ENCODE assay signal across 1 cellular context in the genomic region with DNA sequence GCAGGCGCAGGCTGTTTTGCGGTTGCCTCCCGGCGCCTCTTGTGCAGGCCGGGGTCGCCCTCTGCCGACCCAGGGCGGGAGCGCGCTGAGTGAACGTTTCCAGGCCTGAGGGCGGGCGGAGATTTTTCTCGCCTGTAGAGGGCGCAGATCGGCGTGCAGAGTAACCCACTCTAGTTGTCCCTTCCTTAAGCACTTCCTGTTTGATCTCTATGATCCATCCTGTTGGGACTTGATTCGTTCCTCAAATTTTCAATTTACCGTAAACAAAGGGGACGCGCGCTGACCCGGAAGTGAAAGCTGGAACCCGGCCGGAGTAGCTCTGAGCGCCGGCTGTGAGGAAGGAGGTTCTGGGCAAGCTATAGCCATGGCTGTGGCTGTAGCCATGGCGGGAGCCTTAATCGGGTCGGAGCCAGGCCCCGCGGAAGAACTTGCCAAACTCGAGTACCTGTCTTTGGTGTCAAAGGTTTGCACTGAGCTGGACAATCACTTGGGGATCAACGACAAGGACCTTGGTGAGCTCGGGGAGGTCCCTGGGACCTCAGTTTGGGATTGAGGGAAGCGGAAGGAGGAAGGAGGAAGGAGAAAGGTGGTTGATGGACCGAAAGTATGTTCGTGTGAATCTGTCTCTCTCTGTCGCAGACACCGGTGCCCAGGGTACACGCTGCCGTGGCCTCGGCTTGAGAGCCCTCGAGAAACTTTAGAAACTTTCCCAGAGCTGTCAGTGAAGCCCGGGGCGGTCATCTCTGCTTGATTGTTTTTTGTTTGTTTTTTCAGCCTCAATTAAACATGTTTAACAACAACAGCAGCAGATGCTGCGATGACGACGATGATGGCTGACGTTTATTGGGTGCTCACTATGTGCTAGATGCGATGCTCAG.
TF ChIP-seq lines count a peak whose summit lies in the region.

TSS of gene DHX8 (plus strand) at position 302 of the 878 bp plus-strand sequence. CDS start at position 365, 63 bp downstream.

TF ChIP-seq in K562, 482 proteins besides CTCF, POLR2A, EP300 and RAD21 (continued from another document):
- TF ChIP-seq, protein P1, sequence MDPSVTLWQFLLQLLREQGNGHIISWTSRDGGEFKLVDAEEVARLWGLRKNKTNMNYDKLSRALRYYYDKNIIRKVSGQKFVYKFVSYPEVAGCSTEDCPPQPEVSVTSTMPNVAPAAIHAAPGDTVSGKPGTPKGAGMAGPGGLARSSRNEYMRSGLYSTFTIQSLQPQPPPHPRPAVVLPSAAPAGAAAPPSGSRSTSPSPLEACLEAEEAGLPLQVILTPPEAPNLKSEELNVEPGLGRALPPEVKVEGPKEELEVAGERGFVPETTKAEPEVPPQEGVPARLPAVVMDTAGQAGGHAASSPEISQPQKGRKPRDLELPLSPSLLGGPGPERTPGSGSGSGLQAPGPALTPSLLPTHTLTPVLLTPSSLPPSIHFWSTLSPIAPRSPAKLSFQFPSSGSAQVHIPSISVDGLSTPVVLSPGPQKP (CRISPR knock-in tag; IDR thresholded peaks at IDR 0.05): no peak
- TF ChIP-seq, protein P2, sequence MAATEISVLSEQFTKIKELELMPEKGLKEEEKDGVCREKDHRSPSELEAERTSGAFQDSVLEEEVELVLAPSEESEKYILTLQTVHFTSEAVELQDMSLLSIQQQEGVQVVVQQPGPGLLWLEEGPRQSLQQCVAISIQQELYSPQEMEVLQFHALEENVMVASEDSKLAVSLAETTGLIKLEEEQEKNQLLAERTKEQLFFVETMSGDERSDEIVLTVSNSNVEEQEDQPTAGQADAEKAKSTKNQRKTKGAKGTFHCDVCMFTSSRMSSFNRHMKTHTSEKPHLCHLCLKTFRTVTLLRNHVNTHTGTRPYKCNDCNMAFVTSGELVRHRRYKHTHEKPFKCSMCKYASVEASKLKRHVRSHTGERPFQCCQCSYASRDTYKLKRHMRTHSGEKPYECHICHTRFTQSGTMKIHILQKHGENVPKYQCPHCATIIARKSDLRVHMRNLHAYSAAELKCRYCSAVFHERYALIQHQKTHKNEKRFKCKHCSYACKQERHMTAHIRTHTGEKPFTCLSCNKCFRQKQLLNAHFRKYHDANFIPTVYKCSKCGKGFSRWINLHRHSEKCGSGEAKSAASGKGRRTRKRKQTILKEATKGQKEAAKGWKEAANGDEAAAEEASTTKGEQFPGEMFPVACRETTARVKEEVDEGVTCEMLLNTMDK (IDR thresholded peaks at IDR 0.05; ENCODE audit: borderline replicate concordance, insufficient read depth, low read depth, low read length, poor library complexity, severe bottlenecking): peak; percentile 97
- TF ChIP-seq, protein P3, sequence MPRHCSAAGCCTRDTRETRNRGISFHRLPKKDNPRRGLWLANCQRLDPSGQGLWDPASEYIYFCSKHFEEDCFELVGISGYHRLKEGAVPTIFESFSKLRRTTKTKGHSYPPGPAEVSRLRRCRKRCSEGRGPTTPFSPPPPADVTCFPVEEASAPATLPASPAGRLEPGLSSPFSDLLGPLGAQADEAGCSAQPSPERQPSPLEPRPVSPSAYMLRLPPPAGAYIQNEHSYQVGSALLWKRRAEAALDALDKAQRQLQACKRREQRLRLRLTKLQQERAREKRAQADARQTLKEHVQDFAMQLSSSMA (CRISPR knock-in tag; IDR thresholded peaks at IDR 0.05): no peak
- no peak for TF ChIP-seq TCFL5 (CRISPR knock-in tag; conservative IDR thresholded peaks at IDR 0.05)
- TF ChIP-seq NCOA2 (IDR thresholded peaks at IDR 0.05; ENCODE audit: partially characterized antibody in 2 of 2): no peak
- peak; percentile 93 for TF ChIP-seq ZBTB33 (CRISPR knock-in tag; IDR thresholded peaks at IDR 0.05)
- TF ChIP-seq RBM39 (optimal IDR thresholded peaks at IDR 0.05; ENCODE audit: low read depth, low read length): no peak
- TF ChIP-seq MEF2A (IDR thresholded peaks at IDR 0.05; ENCODE audit: control insufficient read depth, low read depth, low read length): 0 out of 2 replicates have a peak, but pooled peaks have one; percentile 64
- TF ChIP-seq PHF20 (IDR thresholded peaks at IDR 0.05; ENCODE audit: partially characterized antibody): peak; percentile 92
- peak; percentile 69; the same call in 1 of the 2 replicates for TF ChIP-seq CTBP1 (IDR thresholded peaks at IDR 0.05; ENCODE audit: borderline replicate concordance)
- TF ChIP-seq SNIP1 (IDR thresholded peaks at IDR 0.05; ENCODE audit: low read depth): peak; percentile 97
- TF ChIP-seq ZNF764 (CRISPR knock-in tag; IDR thresholded peaks at IDR 0.05; ENCODE audit: low read depth): no peak
- TF ChIP-seq, protein P4, sequence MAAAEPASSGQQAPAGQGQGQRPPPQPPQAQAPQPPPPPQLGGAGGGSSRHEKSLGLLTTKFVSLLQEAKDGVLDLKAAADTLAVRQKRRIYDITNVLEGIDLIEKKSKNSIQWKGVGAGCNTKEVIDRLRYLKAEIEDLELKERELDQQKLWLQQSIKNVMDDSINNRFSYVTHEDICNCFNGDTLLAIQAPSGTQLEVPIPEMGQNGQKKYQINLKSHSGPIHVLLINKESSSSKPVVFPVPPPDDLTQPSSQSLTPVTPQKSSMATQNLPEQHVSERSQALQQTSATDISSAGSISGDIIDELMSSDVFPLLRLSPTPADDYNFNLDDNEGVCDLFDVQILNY (CRISPR knock-in tag; IDR thresholded peaks at IDR 0.05): 0 out of 2 replicates have a peak, but pooled peaks have one; percentile 66
- no peak for TF ChIP-seq ZNF121 (CRISPR knock-in tag; conservative IDR thresholded peaks at IDR 0.05)
- TF ChIP-seq ILK (tag; IDR thresholded peaks at IDR 0.05; ENCODE audit: borderline replicate concordance, low read depth): no peak
- TF ChIP-seq KDM4B (IDR thresholded peaks at IDR 0.05; ENCODE audit: borderline replicate concordance in 2 of 2, low read depth in 1 of 2): peak in 1 of 2 experiments; percentile 67; a peak in 1 of 4 replicates
- TF ChIP-seq CREBBP (IDR thresholded peaks at IDR 0.05; ENCODE audit: low read depth, low read length): no peak
- TF ChIP-seq, protein P5, sequence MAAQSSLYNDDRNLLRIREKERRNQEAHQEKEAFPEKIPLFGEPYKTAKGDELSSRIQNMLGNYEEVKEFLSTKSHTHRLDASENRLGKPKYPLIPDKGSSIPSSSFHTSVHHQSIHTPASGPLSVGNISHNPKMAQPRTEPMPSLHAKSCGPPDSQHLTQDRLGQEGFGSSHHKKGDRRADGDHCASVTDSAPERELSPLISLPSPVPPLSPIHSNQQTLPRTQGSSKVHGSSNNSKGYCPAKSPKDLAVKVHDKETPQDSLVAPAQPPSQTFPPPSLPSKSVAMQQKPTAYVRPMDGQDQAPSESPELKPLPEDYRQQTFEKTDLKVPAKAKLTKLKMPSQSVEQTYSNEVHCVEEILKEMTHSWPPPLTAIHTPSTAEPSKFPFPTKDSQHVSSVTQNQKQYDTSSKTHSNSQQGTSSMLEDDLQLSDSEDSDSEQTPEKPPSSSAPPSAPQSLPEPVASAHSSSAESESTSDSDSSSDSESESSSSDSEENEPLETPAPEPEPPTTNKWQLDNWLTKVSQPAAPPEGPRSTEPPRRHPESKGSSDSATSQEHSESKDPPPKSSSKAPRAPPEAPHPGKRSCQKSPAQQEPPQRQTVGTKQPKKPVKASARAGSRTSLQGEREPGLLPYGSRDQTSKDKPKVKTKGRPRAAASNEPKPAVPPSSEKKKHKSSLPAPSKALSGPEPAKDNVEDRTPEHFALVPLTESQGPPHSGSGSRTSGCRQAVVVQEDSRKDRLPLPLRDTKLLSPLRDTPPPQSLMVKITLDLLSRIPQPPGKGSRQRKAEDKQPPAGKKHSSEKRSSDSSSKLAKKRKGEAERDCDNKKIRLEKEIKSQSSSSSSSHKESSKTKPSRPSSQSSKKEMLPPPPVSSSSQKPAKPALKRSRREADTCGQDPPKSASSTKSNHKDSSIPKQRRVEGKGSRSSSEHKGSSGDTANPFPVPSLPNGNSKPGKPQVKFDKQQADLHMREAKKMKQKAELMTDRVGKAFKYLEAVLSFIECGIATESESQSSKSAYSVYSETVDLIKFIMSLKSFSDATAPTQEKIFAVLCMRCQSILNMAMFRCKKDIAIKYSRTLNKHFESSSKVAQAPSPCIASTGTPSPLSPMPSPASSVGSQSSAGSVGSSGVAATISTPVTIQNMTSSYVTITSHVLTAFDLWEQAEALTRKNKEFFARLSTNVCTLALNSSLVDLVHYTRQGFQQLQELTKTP (IDR thresholded peaks at IDR 0.05; ENCODE audit: low read depth in 1 of 2, partially characterized antibody in 2 of 2): peak; percentile 63 to 79
- TF ChIP-seq HMGN3 (IDR thresholded peaks at IDR 0.05; ENCODE audit: borderline replicate concordance, extremely low read depth, insufficient read length, low read depth, low read length): no peak
- no peak for TF ChIP-seq ZNF699 (CRISPR knock-in tag; IDR thresholded peaks at IDR 0.05; ENCODE audit: insufficient replicate concordance)
- TF ChIP-seq ZZZ3 (IDR thresholded peaks at IDR 0.05): peak; percentile 83; the same call in 1 of the 2 replicates
- no peak for TF ChIP-seq HDAC8 (tag; IDR thresholded peaks at IDR 0.05)
- TF ChIP-seq, protein P6, sequence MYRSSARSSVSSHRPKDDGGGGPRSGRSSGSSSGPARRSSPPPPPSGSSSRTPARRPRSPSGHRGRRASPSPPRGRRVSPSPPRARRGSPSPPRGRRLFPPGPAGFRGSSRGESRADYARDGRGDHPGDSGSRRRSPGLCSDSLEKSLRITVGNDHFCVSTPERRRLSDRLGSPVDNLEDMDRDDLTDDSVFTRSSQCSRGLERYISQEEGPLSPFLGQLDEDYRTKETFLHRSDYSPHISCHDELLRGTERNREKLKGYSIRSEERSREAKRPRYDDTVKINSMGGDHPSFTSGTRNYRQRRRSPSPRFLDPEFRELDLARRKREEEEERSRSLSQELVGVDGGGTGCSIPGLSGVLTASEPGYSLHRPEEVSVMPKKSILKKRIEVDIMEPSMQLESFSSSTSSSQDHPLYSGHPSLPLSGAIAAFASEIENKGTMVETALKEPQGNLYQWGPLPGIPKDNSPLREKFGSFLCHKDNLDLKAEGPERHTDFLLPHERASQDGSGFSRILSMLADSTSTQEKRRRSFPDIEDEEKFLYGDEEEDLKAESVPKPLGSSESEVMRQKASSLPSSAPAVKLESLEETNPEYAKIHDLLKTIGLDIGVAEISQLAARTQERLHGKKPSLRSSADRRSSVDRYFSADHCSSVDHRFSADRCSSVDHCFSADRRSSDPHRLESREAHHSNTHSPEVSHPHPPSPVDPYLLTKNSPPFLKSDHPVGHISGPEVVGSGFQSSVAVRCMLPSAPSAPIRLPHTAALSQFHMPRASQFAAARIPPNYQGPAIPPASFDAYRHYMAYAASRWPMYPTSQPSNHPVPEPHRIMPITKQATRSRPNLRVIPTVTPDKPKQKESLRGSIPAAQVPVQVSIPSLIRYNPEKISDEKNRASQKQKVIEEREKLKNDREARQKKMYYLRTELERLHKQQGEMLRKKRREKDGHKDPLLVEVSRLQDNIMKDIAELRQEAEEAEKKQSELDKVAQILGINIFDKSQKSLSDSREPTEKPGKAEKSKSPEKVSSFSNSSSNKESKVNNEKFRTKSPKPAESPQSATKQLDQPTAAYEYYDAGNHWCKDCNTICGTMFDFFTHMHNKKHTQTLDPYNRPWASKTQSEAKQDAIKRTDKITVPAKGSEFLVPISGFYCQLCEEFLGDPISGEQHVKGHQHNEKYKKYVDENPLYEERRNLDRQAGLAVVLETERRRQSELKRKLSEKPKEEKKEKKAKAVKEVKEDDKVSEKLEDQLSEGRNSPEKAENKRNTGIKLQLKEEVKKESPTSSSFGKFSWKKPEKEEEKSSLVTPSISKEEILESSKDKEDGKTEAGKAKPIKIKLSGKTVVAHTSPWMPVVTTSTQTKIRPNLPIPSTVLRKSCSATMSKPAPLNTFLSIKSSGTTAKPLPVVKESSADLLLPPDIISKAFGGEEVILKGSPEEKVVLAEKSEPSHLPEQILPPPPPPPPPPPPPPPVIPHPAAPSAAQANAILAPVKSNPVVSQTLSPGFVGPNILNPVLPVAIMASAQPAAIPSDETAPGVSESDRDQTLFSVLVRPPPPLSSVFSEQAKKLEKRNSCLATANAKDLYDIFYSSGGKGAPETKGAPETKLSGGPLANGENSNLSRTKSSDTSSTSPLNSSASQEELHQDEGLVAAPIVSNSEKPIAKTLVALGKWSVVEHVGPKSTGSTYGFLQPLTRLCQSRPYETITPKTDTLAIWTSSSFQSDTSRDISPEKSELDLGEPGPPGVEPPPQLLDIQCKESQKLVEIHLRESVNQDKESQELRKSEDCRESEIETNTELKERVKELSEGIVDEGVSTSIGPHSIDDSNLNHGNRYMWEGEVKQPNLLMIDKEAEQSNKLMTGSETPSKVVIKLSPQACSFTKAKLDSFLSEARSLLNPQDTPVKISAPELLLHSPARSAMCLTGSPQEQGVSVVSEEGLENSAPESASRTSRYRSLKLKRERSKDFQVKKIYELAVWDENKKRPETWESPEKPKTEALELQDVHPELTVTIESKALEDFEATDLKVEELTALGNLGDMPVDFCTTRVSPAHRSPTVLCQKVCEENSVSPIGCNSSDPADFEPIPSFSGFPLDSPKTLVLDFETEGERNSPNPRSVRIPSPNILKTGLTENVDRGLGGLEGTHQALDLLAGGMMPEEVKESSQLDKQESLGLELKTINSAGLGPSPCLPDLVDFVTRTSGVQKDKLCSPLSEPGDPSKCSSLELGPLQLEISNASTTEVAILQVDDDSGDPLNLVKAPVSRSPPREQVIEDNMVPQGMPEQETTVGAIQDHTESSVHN (IDR thresholded peaks at IDR 0.05; ENCODE audit: borderline replicate concordance in 1 of 2, low read depth in 1 of 2): no peak
- no peak for TF ChIP-seq ARHGAP35 (IDR thresholded peaks at IDR 0.05; ENCODE audit: partially characterized antibody)
- TF ChIP-seq SRSF1 (IDR thresholded peaks at IDR 0.05; ENCODE audit: low read depth, low read length): no peak
- TF ChIP-seq RAD51 (IDR thresholded peaks at IDR 0.05; ENCODE audit: borderline replicate concordance, low read depth): no peak
